17 cellular contexts compared by ENCODE assay signal in genomic region chr20:17023811-17024210, GRCh38.
A peak's percentile ranks its signal among the peaks of the same experiment; 100 is the strongest.
DNase-seq lines count a peak whose midpoint lies in the region; ATAC-seq, FAIRE-seq and TF ChIP-seq lines count a peak whose summit lies in the region.
"Had no signal": no experiment of that assay in that cellular context is flagged by ENCODE, and none has a peak within 500 bp of the region (broad histone marks: within the 10 kb centered on the region; RNA-seq: fewer than 3 reads in every experiment).

No MANE protein-coding gene starts in this region.

- H3K27ac ChIP-seq in GM23248, result no peak overlapping the region
- H3K27ac ChIP-seq in astrocyte (ENCODE audit: low read depth, low read length), result peak overlapping the region; percentile 57
- H3K27ac ChIP-seq in mesendoderm (ENCODE audit: low read depth, low read length), result peak overlapping the region; percentile 83
- H3K27ac ChIP-seq: psoas muscle, vagina had no signal

- H3K9me2 ChIP-seq in GM23248 (ENCODE audit: insufficient read depth), result no peaks in the 10 kb centered on the region

- H3K23ac ChIP-seq in mesendoderm (ENCODE audit: low read length), result no peak overlapping the region

- H2AFZ ChIP-seq in GM23248 (no peak overlapping the region), astrocyte (ENCODE audit: low read depth, low read length) (peak overlapping the region; percentile 28)

- H3K56ac ChIP-seq in mesendoderm (ENCODE audit: low read length), result peak overlapping the region; percentile 5

- no peaks in the 10 kb centered on the region for H3F3A ChIP-seq in GM23248 (ENCODE audit: insufficient read depth)

- no peak overlapping the region for H4K8ac ChIP-seq in mesendoderm (ENCODE audit: low read depth, low read length)

- ATAC-seq in HG02852 (IDR thresholded peaks at IDR 0.05; ENCODE audit: unreplicated experiment), result no peak
- ATAC-seq in HG02840 (IDR thresholded peaks at IDR 0.05; ENCODE audit: low FRiP score, unreplicated experiment), result no peak
- ATAC-seq: activated T-cell treated with anti-CD3 and anti-CD28 coated beads, Interleukin-2, amount 50 U/mL, for 72 hours; psoas muscle had no signal

- WGBS in GM23248 (ENCODE audit: low coverage in 1 of 2, low lambda C conversion rate in 2 of 2, missing lambda C conversion rate in 2 of 2), 2 experiments, result 45 to 46% methylated on average over 8 of the region's 8 CpGs
- no CpG with 5 or more reads among the region's 8 CpGs for WGBS in mesendoderm (ENCODE audit: extremely low coverage, insufficient coverage, low lambda C conversion rate)

- no peak overlapping the region for H3K9ac ChIP-seq in GM23248
- H3K9ac ChIP-seq in astrocyte (ENCODE audit: low read length), result no peak overlapping the region
- no peak overlapping the region for H3K9ac ChIP-seq in mesendoderm (ENCODE audit: low read length)

- peak overlapping the region; percentile 98 for H3K27ac Mint-ChIP-seq in astrocyte (ENCODE audit: unreplicated experiment)
- H3K27ac Mint-ChIP-seq: activated T-cell treated with anti-CD3 and anti-CD28 coated beads, Interleukin-2, amount 50 U/mL, for 72 hours; dendritic cell treated with granulocyte-macrophage colony-stimulating factor and Interleukin-4, amounts not matched to agents 40 ng/mL and 50 ng/mL, for 4 days had no signal

- no peak overlapping the region for H2AK5ac ChIP-seq in mesendoderm (ENCODE audit: low read length)

- H3K4me3 Mint-ChIP-seq in astrocyte (ENCODE audit: unreplicated experiment), result peak overlapping the region; percentile 74
- H3K4me3 Mint-ChIP-seq: activated T-cell treated with anti-CD3 and anti-CD28 coated beads, Interleukin-2, amount 50 U/mL, for 72 hours; dendritic cell treated with granulocyte-macrophage colony-stimulating factor and Interleukin-4, amounts not matched to agents 40 ng/mL and 50 ng/mL, for 4 days had no signal

- H3K4ac ChIP-seq in mesendoderm (ENCODE audit: low read depth, low read length), result no peak overlapping the region

- no peaks in the 10 kb centered on the region for H3K9me3 ChIP-seq in GM23248 (ENCODE audit: low read depth)
- no peaks in the 10 kb centered on the region for H3K9me3 ChIP-seq in astrocyte (ENCODE audit: insufficient read depth, low read depth, low read length)
- H3K9me3 ChIP-seq: BE2C, psoas muscle, vagina had no signal

- H3K36me3 Mint-ChIP-seq in astrocyte (ENCODE audit: low read depth, unreplicated experiment), result no peaks in the 10 kb centered on the region

- no peak for TF ChIP-seq CTCF in astrocyte (IDR thresholded peaks at IDR 0.05; ENCODE audit: insufficient read depth, low read depth, low read length)

- FAIRE-seq in astrocyte (lab: Jason Lieb, UNC) (no peak), HTR-8/SVneo (lab: Jason Lieb, UNC) (no peak)

- H3K27me3 ChIP-seq in GM23248 (replicated peaks; ENCODE audit: insufficient read depth), result no peaks in the 10 kb centered on the region
- no peaks in the 10 kb centered on the region for H3K27me3 ChIP-seq in astrocyte (ENCODE audit: insufficient read depth, low read length)
- no peaks in the 10 kb centered on the region for H3K27me3 ChIP-seq in mesendoderm (ENCODE audit: insufficient read depth, low read length, poor library complexity)
- H3K27me3 ChIP-seq: vagina had no signal

- peaks cover 3% of the 10 kb centered on the region for H3K27me3 Mint-ChIP-seq in astrocyte (ENCODE audit: low read depth, unreplicated experiment)
- H3K27me3 Mint-ChIP-seq: dendritic cell treated with granulocyte-macrophage colony-stimulating factor and Interleukin-4, amounts not matched to agents 40 ng/mL and 50 ng/mL, for 4 days had no signal

- H3K36me3 ChIP-seq in GM23248 (ENCODE audit: low read depth) (no peaks in the 10 kb centered on the region), astrocyte (ENCODE audit: insufficient read depth, low read length) (no peaks in the 10 kb centered on the region), mesendoderm (ENCODE audit: control insufficient read depth, insufficient read depth, low read length) (no peaks in the 10 kb centered on the region)
- H3K36me3 ChIP-seq: BE2C, vagina had no signal

- no peaks in the 10 kb centered on the region for H3K79me1 ChIP-seq in mesendoderm (ENCODE audit: low read length)

- no peak overlapping the region for H2BK15ac ChIP-seq in mesendoderm (replicated peaks; ENCODE audit: low read depth)

- H4K5ac ChIP-seq in mesendoderm (ENCODE audit: low read length), result no peak overlapping the region

- no peak overlapping the region for H2BK120ac ChIP-seq in mesendoderm (ENCODE audit: low read depth, low read length)

- no peaks in the 10 kb centered on the region for H4K20me1 ChIP-seq in GM23248 (ENCODE audit: insufficient read depth)
- no peaks in the 10 kb centered on the region for H4K20me1 ChIP-seq in astrocyte (ENCODE audit: insufficient read depth, low read length)

- in situ Hi-C loops in GM23248 (cut with MboI), result no loop called here

- H3K4me3 ChIP-seq in GM23248 (no peak overlapping the region), astrocyte (ENCODE audit: insufficient read depth, low read depth, low read length) (peak overlapping the region; percentile 37), mesendoderm (ENCODE audit: low read length) (no peak overlapping the region)
- H3K4me3 ChIP-seq: psoas muscle, vagina had no signal

- H3K79me2 ChIP-seq in GM23248 (ENCODE audit: insufficient read depth), result no peaks in the 10 kb centered on the region
- H3K79me2 ChIP-seq in astrocyte (ENCODE audit: insufficient read depth, low read length), result no peaks in the 10 kb centered on the region
- H3K79me2 ChIP-seq in mesendoderm (ENCODE audit: control insufficient read depth, insufficient read depth, low read length), result no peaks in the 10 kb centered on the region

- peaks cover 5% of the 10 kb centered on the region for H3K9me3 Mint-ChIP-seq in astrocyte (ENCODE audit: unreplicated experiment)

- H3K4me1 ChIP-seq in GM23248 (ENCODE audit: insufficient read depth) (peaks cover 8% of the 10 kb centered on the region; the same call in 1 of the 2 replicates), astrocyte (ENCODE audit: insufficient read depth, low read length) (peaks cover 15% of the 10 kb centered on the region), mesendoderm (ENCODE audit: control insufficient read depth, low read depth, low read length) (no peaks in the 10 kb centered on the region)
- H3K4me1 ChIP-seq: BE2C, psoas muscle, vagina had no signal

- H3K4me1 Mint-ChIP-seq in astrocyte (ENCODE audit: low read depth, unreplicated experiment), result peaks cover 34% of the 10 kb centered on the region

- no peak overlapping the region for H3K18ac ChIP-seq in mesendoderm (ENCODE audit: low read length)

- H3K4me2 ChIP-seq in GM23248 (ENCODE audit: unreplicated experiment) (no peak overlapping the region), astrocyte (ENCODE audit: low read length) (peak overlapping the region; percentile 73), mesendoderm (ENCODE audit: low read length) (no peak overlapping the region)

- no peak overlapping the region for H2BK5ac ChIP-seq in mesendoderm (ENCODE audit: low read length)

- peak; percentile 19 for DNase-seq in GM23248
- peak; percentile 50 for DNase-seq in NCI-H146 treated with DMSO at 0.1 percent for 48 hours (lab: John Stamatoyannopoulos, UW; ENCODE audit: unreplicated experiment)
- DNase-seq in astrocyte (ENCODE audit: low read depth), result peak; percentile 20
- DNase-seq in mesendoderm, result peak; percentile 77
- no peak for DNase-seq in central memory CD4-positive, alpha-beta T cell
- DNase-seq in HTR-8/SVneo (ENCODE audit: insufficient read length, low spot score), result no peak
- DNase-seq: activated T-cell treated with anti-CD3 and anti-CD28 coated beads, Interleukin-2, amount 50 U/mL, for 72 hours; BE2C; DND-41; OCI-M1; psoas muscle; stimulated activated CD4-positive, alpha-beta T cell treated with anti-CD3 and anti-CD28 coated beads, Interleukin-1b, Interleukin-23, amount 100 ng/mL, for 48 hours; T-helper 1 cell had no signal

Comparison
In these comparisons a context has a peak if more than half of its experiments do, and no peak if none do; other contexts are left out.
1. DNase-seq: peak in GM23248 (single experiment), NCI-H146 treated with DMSO at 0.1 percent for 48 hours (single experiment), astrocyte (single experiment) and mesendoderm (single experiment); none in central memory CD4-positive, alpha-beta T cell (single experiment) and HTR-8/SVneo (single experiment).